1 cellular context compared by ENCODE assay signal in the genomic region with DNA sequence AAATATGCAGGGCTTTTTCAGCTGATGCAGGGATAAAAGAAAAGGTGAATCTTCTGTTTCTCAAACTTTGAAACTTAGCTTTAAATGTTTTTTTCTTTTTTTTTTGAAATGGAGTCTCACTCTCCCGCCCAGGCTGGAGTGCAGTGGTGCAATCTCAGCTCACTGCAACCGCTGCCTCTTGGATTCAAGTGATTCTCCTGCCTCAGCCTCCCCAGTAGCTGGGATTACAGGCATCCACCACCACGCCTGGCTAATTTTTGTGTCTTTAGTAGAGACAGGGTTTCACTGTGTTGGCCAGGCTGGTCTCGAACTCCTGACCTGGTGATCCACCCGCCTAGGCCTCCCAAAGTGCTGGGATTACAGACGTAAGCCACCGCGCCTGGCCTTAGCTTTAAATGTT.
TF ChIP-seq lines count a peak whose summit lies in the region.

No MANE protein-coding gene starts in this region.

TF ChIP-seq in K562, 482 proteins besides CTCF, POLR2A, EP300 and RAD21:
- peak; percentile 79 for TF ChIP-seq ZBTB33 (CRISPR knock-in tag; IDR thresholded peaks at IDR 0.05)
